8 cellular contexts compared by ENCODE assay signal in genomic region chr16:88238732-88239274, GRCh38.
DNase-seq lines count a peak whose midpoint lies in the region; ATAC-seq and TF ChIP-seq lines count a peak whose summit lies in the region.
"Not testable (repeated sequence)": the region's sequence is repeated elsewhere in the genome, so short reads cannot be mapped to it uniquely, and the experiment has no call there.

No MANE protein-coding gene starts in this region.

- not testable (repeated sequence) for TF ChIP-seq CTCF in lower lobe of right lung (IDR thresholded peaks at IDR 0.05)

- H3K27ac ChIP-seq in SJCRH30, lower lobe of right lung: not testable (repeated sequence)
- H3K27ac ChIP-seq in aorta (ENCODE audit: low read depth in 1 of 2, low read length in 2 of 2), result peak overlapping the region in 1 of 2 donors; percentile 52

- not testable (repeated sequence) for H3K36me3 ChIP-seq in SJCRH30; lower lobe of right lung; aorta (ENCODE audit: control insufficient read depth in 1 of 2, insufficient read depth in 2 of 2, low read length in 1 of 2)

- intact Hi-C loops in activated naive CD4-positive, alpha-beta T cell treated with anti-CD3 and anti-CD28 coated beads for 36 hours (cut with micrococcal nuclease); lower lobe of right lung (cut with DNase I); aorta (cut with DNase I): not testable (repeated sequence)

- not testable (repeated sequence) for H3K9me3 ChIP-seq in SJCRH30 (replicated peaks); lower lobe of right lung; aorta (ENCODE audit: control insufficient read depth, low read length)

- H3K27me3 ChIP-seq in SJCRH30; lower lobe of right lung (ENCODE audit: low read depth); aorta (ENCODE audit: control insufficient read depth in 1 of 2, insufficient read depth in 2 of 2, low read length in 1 of 2): not testable (repeated sequence)

- H3K27me3 Mint-ChIP-seq in activated naive CD4-positive, alpha-beta T cell treated with anti-CD3 and anti-CD28 coated beads for 36 hours (ENCODE audit: low read depth), result peaks cover 14% of the 10 kb centered on the region

- CTCF ChIA-PET in activated naive CD4-positive, alpha-beta T cell treated with anti-CD3 and anti-CD28 coated beads for 36 hours (lab: Charles Lee), result not testable (repeated sequence)

- not testable (repeated sequence) for H3K4me3 ChIP-seq in SJCRH30; lower lobe of right lung; aorta (ENCODE audit: low read length in 2 of 2)

- H3K9me3 Mint-ChIP-seq in activated naive CD4-positive, alpha-beta T cell treated with anti-CD3 and anti-CD28 coated beads for 36 hours, result not testable (repeated sequence)

- not testable (repeated sequence) for H3K4me1 Mint-ChIP-seq in activated naive CD4-positive, alpha-beta T cell treated with anti-CD3 and anti-CD28 coated beads for 36 hours (ENCODE audit: low read depth)

- H3K4me3 Mint-ChIP-seq in activated naive CD4-positive, alpha-beta T cell treated with anti-CD3 and anti-CD28 coated beads for 36 hours, result not testable (repeated sequence)

- ATAC-seq in lower lobe of right lung, result peak; percentile 78 to 91
- ATAC-seq in aorta (ENCODE audit: low FRiP score), result peak; percentile 90

- DNase-seq in GDM1 (lab: John Stamatoyannopoulos, UW), result peak; percentile 20
- peak; percentile 52 for DNase-seq in KG1 (lab: John Stamatoyannopoulos, UW)
- peak; percentile 70 to 79 for DNase-seq in SJCRH30
- DNase-seq in activated naive CD4-positive, alpha-beta T cell treated with anti-CD3 and anti-CD28 coated beads for 36 hours, result peak; percentile 68
- DNase-seq in fibroblast of gingiva (ENCODE audit: low read depth), result peak; percentile 96
- DNase-seq in lower lobe of right lung, result peak; percentile 83
- peak; percentile 4 to 32 for DNase-seq in stimulated activated CD4-positive, alpha-beta T cell treated with anti-CD3 and anti-CD28 coated beads, Interleukin-12 subunit alpha, Interleukin-12 subunit beta, amount 100 ng/mL, for 24 hours (ENCODE audit: low read depth in 2 of 2)
- peak; percentile 97 to 98 for DNase-seq in aorta

- H3K36me3 Mint-ChIP-seq in activated naive CD4-positive, alpha-beta T cell treated with anti-CD3 and anti-CD28 coated beads for 36 hours (ENCODE audit: low read depth), result not testable (repeated sequence)

- not testable (repeated sequence) for H3K27ac Mint-ChIP-seq in activated naive CD4-positive, alpha-beta T cell treated with anti-CD3 and anti-CD28 coated beads for 36 hours

- not testable (repeated sequence) for H3K4me1 ChIP-seq in SJCRH30; aorta (ENCODE audit: control insufficient read depth in 1 of 2, insufficient read depth in 2 of 2, low read length in 2 of 2)
- peaks cover 12% of the 10 kb centered on the region for H3K4me1 ChIP-seq in lower lobe of right lung

- 24 to 25% methylated on average over 6 of the region's 8 CpGs for WGBS in aorta, 2 donors

Comparison
In these comparisons a context has a peak if more than half of its experiments do, and no peak if none do; other contexts are left out.
1. DNase-seq: peak in every context shown above with its lines; median percentile 98 in aorta; 96 in fibroblast of gingiva; 83 in lower lobe of right lung; 74 in SJCRH30; 68 in activated naive CD4-positive, alpha-beta T cell treated with anti-CD3 and anti-CD28 coated beads for 36 hours; 52 in KG1; 20 in GDM1; 18 in stimulated activated CD4-positive, alpha-beta T cell treated with anti-CD3 and anti-CD28 coated beads, Interleukin-12 subunit alpha, Interleukin-12 subunit beta, amount 100 ng/mL, for 24 hours.